ENCODE assay signal across 21 cellular contexts in the genomic region with DNA sequence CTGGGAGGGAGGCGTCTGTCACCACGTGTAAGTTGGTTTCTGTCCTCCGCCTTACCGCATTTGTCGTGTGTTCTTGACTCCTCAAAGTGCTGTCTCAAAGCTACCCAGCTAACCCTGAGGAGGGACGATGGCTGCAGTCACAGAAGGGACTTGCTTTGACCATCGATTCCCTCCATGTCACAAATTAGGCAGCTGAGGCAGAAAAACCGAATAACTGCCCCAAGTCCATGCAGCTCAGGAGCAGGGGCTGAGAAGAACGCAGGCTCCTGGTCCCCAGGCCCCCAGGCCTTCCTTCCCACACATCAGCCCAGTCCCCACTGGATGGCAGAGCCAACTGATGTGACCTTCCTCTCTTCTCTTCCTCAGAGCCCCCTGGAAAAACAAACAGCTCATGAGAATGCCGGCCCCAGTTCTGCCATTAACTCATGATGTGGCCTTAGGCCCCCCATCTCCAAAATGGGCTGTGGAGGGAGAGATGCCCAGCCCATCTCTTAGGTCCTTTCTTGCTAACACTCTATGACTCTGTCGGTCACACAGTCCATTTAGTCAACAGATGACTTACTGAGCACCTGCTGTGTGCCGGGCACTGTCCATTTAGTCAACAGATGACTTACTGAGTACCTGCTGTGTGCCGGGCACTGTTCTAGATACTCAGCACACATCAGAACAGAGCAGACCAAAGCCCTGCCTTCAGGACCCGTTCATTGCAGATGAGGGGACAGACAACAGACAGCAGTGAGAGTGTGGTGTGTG. TPM values are rescaled to one million over a fixed set of nuclear protein-coding genes. Genes with fewer than 3 reads are reported as not detected.
DNase-seq lines count a peak whose midpoint lies in the region; ATAC-seq, FAIRE-seq and TF ChIP-seq lines count a peak whose summit lies in the region.
"Had no signal": no experiment of that assay in that cellular context is flagged by ENCODE, and none has a peak within 500 bp of the region (broad histone marks: within the 10 kb centered on the region; RNA-seq: fewer than 3 reads in every experiment).

No MANE protein-coding gene starts in this region.

- H4K20me1 ChIP-seq in H9 (ENCODE audit: control insufficient read depth, insufficient read depth, insufficient read length) (no peaks in the 10 kb centered on the region), GM12878 (ENCODE audit: control insufficient read depth, insufficient read depth) (no peaks in the 10 kb centered on the region)

- peak overlapping the region in 1 of 8 donors; percentile 6 for H3K4me3 Mint-ChIP-seq in CD4-positive, alpha-beta memory T cell
- H3K4me3 Mint-ChIP-seq in H9, result no peak overlapping the region
- peak overlapping the region in 1 of 10 donors; percentile 36 for H3K4me3 Mint-ChIP-seq in naive thymus-derived CD4-positive, alpha-beta T cell
- H3K4me3 Mint-ChIP-seq: activated CD8-positive, alpha-beta T cell treated with anti-CD3 and anti-CD28 coated beads for 36 hours; GM23338; immature natural killer cell had no signal

- no peaks in the 10 kb centered on the region for H3K9me3 ChIP-seq in CD4-positive, alpha-beta memory T cell (ENCODE audit: control insufficient read depth in 1 of 2, low read length in 2 of 2)
- H3K9me3 ChIP-seq in H9 (ENCODE audit: control insufficient read depth, low read depth, low read length) (no peaks in the 10 kb centered on the region), GM12878 (replicated peaks; ENCODE audit: control insufficient read depth, insufficient read depth, low read length) (no peaks in the 10 kb centered on the region; the same call in 2 of the 3 replicates)
- H3K9me3 ChIP-seq in naive thymus-derived CD4-positive, alpha-beta T cell (ENCODE audit: control insufficient read depth in 2 of 3, low read length in 3 of 3), result no peaks in the 10 kb centered on the region
- H3K9me3 ChIP-seq: heart right ventricle, MG63, ovary, tibial nerve had no signal

- TF ChIP-seq RAD21 in GM12878 (IDR thresholded peaks at IDR 0.05; ENCODE audit: insufficient read depth, low read depth, low read length), result no peak

- H3T11ph ChIP-seq in H9 (ENCODE audit: low read length), result no peak overlapping the region

- H3K36me3 ChIP-seq in CD4-positive, alpha-beta memory T cell (ENCODE audit: insufficient read depth, low read length), result peaks cover 12% of the 10 kb centered on the region
- H3K36me3 ChIP-seq in GM12878 (ENCODE audit: control insufficient read depth in 2 of 2, insufficient read depth in 2 of 2, low read length in 1 of 2), result peaks cover 3 to 9% of the 10 kb centered on the region in 2 experiments; a peak in 2 of 4 replicates
- H3K36me3 ChIP-seq in naive thymus-derived CD4-positive, alpha-beta T cell (ENCODE audit: control insufficient read depth in 2 of 3, insufficient read depth in 3 of 3, low read length in 3 of 3), result peaks cover 11 to 20% (median 18%) of the 10 kb centered on the region in 3 experiments
- H3K36me3 ChIP-seq: ovary had no signal

- SMC1A ChIA-PET in GM12878 (lab: Charles Lee; ENCODE audit: uncharacterized antibody, unreplicated experiment), result no interaction called here

- no peak overlapping the region; the same call in 1 of the 2 replicates for H2BK15ac ChIP-seq in H9 (ENCODE audit: low read depth, low read length)

- peak; percentile 42; the same call in 1 of the 2 replicates for TF ChIP-seq POLR2A in GM12878 (IDR thresholded peaks at IDR 0.05; ENCODE audit: low read depth, low read length)

- H3K23ac ChIP-seq in H9 (ENCODE audit: insufficient read length, low read depth, low read length), result no peak overlapping the region

- H3K4me3 ChIP-seq in CD4-positive, alpha-beta memory T cell (ENCODE audit: low read length in 2 of 2), result no peak overlapping the region
- no peak overlapping the region for H3K4me3 ChIP-seq in GM12878
- no peak overlapping the region for H3K4me3 ChIP-seq in naive thymus-derived CD4-positive, alpha-beta T cell (ENCODE audit: low read length)
- H3K4me3 ChIP-seq: GM23338, heart right ventricle, MG63, ovary, tibial nerve had no signal

- H3K27ac ChIP-seq in CD4-positive, alpha-beta memory T cell (ENCODE audit: low read depth, low read length), result no peak overlapping the region
- H3K27ac ChIP-seq in H9 (ENCODE audit: insufficient read length, low read depth, low read length) (no peak overlapping the region), GM12878 (ENCODE audit: control insufficient read depth, insufficient read depth) (no peak overlapping the region)
- H3K27ac ChIP-seq in naive thymus-derived CD4-positive, alpha-beta T cell (ENCODE audit: low read depth, low read length), result no peak overlapping the region
- H3K27ac ChIP-seq: heart right ventricle, WERI-Rb-1 had no signal

- H3K4ac ChIP-seq in H9 (ENCODE audit: low read depth, low read length), result no peak overlapping the region

- H3K27ac Mint-ChIP-seq in CD4-positive, alpha-beta memory T cell, result peak overlapping the region in 6 of 7 donors; percentile 33 to 88 (median 67)
- no peak overlapping the region; a peak in 2 of 7 replicates for H3K27ac Mint-ChIP-seq in H9
- peak overlapping the region in 8 of 9 donors; percentile 57 to 89 (median 74) for H3K27ac Mint-ChIP-seq in naive thymus-derived CD4-positive, alpha-beta T cell
- H3K27ac Mint-ChIP-seq: GM23338 had no signal

- H2BK120ac ChIP-seq in H9 (ENCODE audit: low read depth, low read length, poor library complexity, severe bottlenecking), result no peak overlapping the region

- H3K4me2 ChIP-seq in H9 (ENCODE audit: insufficient read depth, insufficient read length, low read length), result no peak overlapping the region
- H3K4me2 ChIP-seq in GM12878 (ENCODE audit: control insufficient read depth, insufficient read depth), result no peak overlapping the region
- H3K4me2 ChIP-seq: GM23338 had no signal

- no peak for FAIRE-seq in GM12878 (lab: Jason Lieb, UNC)

- no peak overlapping the region for H2BK12ac ChIP-seq in H9 (ENCODE audit: insufficient read length, low read depth, low read length)

- DNase-seq in CD4-positive, alpha-beta memory T cell, result no peak
- DNase-seq in H9, result no peak
- no peak for DNase-seq in GM12878 (ENCODE audit: low read depth, low spot score)
- DNase-seq in naive thymus-derived CD4-positive, alpha-beta T cell, result no peak
- no peak for DNase-seq in NCI-H446 treated with DMSO at 0.1 percent for 48 hours (lab: John Stamatoyannopoulos, UW)
- no peak for DNase-seq in anterior cingulate cortex (lab: John Stamatoyannopoulos, UW)
- DNase-seq in SHP77 treated with DMSO at 0.1 percent for 48 hours (lab: John Stamatoyannopoulos, UW), result no peak
- DNase-seq: activated CD8-positive, alpha-beta T cell treated with anti-CD3 and anti-CD28 coated beads for 36 hours; activated effector memory CD4-positive, alpha-beta T cell treated with Interleukin-2 at 50 U/mL for 16 hours; cortex of kidney; heart right ventricle; immature natural killer cell; IMR-90; MG63; NCI-H774; OCI-M1; ovary; stimulated activated CD4-positive, alpha-beta T cell treated with anti-CD3 and anti-CD28 coated beads, Interleukin-15, amount 100 ng/mL, for 24 hours; WERI-Rb-1 had no signal

- no peaks in the 10 kb centered on the region for H3K23me2 ChIP-seq in H9 (ENCODE audit: insufficient read length, low read depth, low read length, poor library complexity, severe bottlenecking)

- no peak overlapping the region for H4K8ac ChIP-seq in H9 (replicated peaks; ENCODE audit: insufficient read length, low read depth, low read length)

- H3K56ac ChIP-seq in H9 (ENCODE audit: insufficient read length, low read depth, low read length), result peak overlapping the region; percentile 55

- H3K9me3 Mint-ChIP-seq in CD4-positive, alpha-beta memory T cell, result peaks cover 0 to 8% (median under 1%) of the 10 kb centered on the region in 8 donors
- no peaks in the 10 kb centered on the region for H3K9me3 Mint-ChIP-seq in H9
- H3K9me3 Mint-ChIP-seq in naive thymus-derived CD4-positive, alpha-beta T cell, result peaks cover 0 to 19% (median 7%) of the 10 kb centered on the region in 11 donors
- H3K9me3 Mint-ChIP-seq: activated CD8-positive, alpha-beta T cell treated with anti-CD3 and anti-CD28 coated beads for 36 hours; GM23338; immature natural killer cell had no signal

- peaks cover 18 to 33% (median 22%) of the 10 kb centered on the region in 4 donors for H3K4me1 Mint-ChIP-seq in CD4-positive, alpha-beta memory T cell
- H3K4me1 Mint-ChIP-seq in H9, result no peaks in the 10 kb centered on the region
- H3K4me1 Mint-ChIP-seq in naive thymus-derived CD4-positive, alpha-beta T cell, result peaks cover 0 to 33% (median 24%) of the 10 kb centered on the region in 7 donors
- H3K4me1 Mint-ChIP-seq: GM23338 had no signal

- H2BK20ac ChIP-seq in H9 (ENCODE audit: low read depth, low read length, poor library complexity, severe bottlenecking), result no peak overlapping the region

- no peaks in the 10 kb centered on the region for H3K79me1 ChIP-seq in H9 (ENCODE audit: insufficient read depth, low read depth, low read length, poor library complexity, severe bottlenecking)

- no peak overlapping the region for H2AFZ ChIP-seq in H9 (ENCODE audit: low read length)
- H2AFZ ChIP-seq in GM12878 (ENCODE audit: control insufficient read depth, low read depth, low read length), result no peak overlapping the region
- H2AFZ ChIP-seq: GM23338 had no signal

- TF ChIP-seq CTCF in H9 (conservative IDR thresholded peaks at IDR 0.05), result no peak
- no peak for TF ChIP-seq CTCF in GM12878 (IDR thresholded peaks at IDR 0.05 in 2 of 3, conservative IDR thresholded peaks at IDR 0.05 in 1 of 3; ENCODE audit: control insufficient read depth in 2 of 3, extremely low read depth in 1 of 3, insufficient read depth in 1 of 3, low read depth in 3 of 3, low read length in 3 of 3)

- TF ChIP-seq EP300 in GM12878 (IDR thresholded peaks at IDR 0.05; ENCODE audit: borderline replicate concordance in 1 of 2, control insufficient read depth in 1 of 2, low read depth in 2 of 2, low read length in 2 of 2), result no peak

- H3K4me1 ChIP-seq in CD4-positive, alpha-beta memory T cell (ENCODE audit: insufficient read depth, low read length), result no peaks in the 10 kb centered on the region
- H3K4me1 ChIP-seq in H9 (ENCODE audit: insufficient read depth, low read length) (no peaks in the 10 kb centered on the region), GM12878 (ENCODE audit: control insufficient read depth, insufficient read depth, low read length) (peaks cover 4% of the 10 kb centered on the region)
- H3K4me1 ChIP-seq in naive thymus-derived CD4-positive, alpha-beta T cell (ENCODE audit: control insufficient read depth in 2 of 2, insufficient read depth in 2 of 2, low read length in 2 of 2), result no peaks in the 10 kb centered on the region

- POLR2A ChIA-PET in CD4-positive, alpha-beta memory T cell (lab: Charles Lee; ENCODE audit: partially characterized antibody), result interaction anchor here (1.0 to 2.6 kb wide), 5 partner anchors 8 to 67 kb away, joined by 4 to 16 read pairs (median 6); a partner anchor contains a TSS
- POLR2A ChIA-PET in GM12878 (lab: Charles Lee), result no interaction called here
- POLR2A ChIA-PET in naive thymus-derived CD4-positive, alpha-beta T cell (lab: Charles Lee), result interaction anchor here (0.6 to 1.4 kb wide), 6 partner anchors 13 to 232 kb away, joined by 3 to 7 read pairs (median 3); a partner anchor contains a TSS

- peak overlapping the region; percentile 25; the same call in 1 of the 2 replicates for H3K14ac ChIP-seq in H9 (ENCODE audit: insufficient read depth, low read length)

- in situ Hi-C loops in GM12878 (cut with MboI), result no loop called here

- H3K9ac ChIP-seq in H9 (ENCODE audit: extremely low read depth, insufficient read length, low read length), result no peak overlapping the region
- no peak overlapping the region for H3K9ac ChIP-seq in GM12878 (ENCODE audit: control insufficient read depth, insufficient read depth, low read length)

- no peaks in the 10 kb centered on the region for H3K27me3 Mint-ChIP-seq in CD4-positive, alpha-beta memory T cell
- H3K27me3 Mint-ChIP-seq in H9 (ENCODE audit: low read depth), result no peaks in the 10 kb centered on the region
- H3K27me3 Mint-ChIP-seq in naive thymus-derived CD4-positive, alpha-beta T cell, result no peaks in the 10 kb centered on the region
- H3K27me3 Mint-ChIP-seq: activated CD8-positive, alpha-beta T cell treated with anti-CD3 and anti-CD28 coated beads for 36 hours had no signal

- H2BK5ac ChIP-seq in H9 (ENCODE audit: insufficient read length, low read length), result no peak overlapping the region

- intact Hi-C loops in CD4-positive, alpha-beta memory T cell (cut with micrococcal nuclease), result no loop called here
- intact Hi-C loops in GM12878 (cut with micrococcal nuclease; ENCODE audit: unreplicated experiment), result loop anchor here (10.0 kb wide), 1 partner anchor 62 kb away; a partner anchor contains a TSS
- intact Hi-C loops in naive thymus-derived CD4-positive, alpha-beta T cell (cut with micrococcal nuclease), result no loop called here

- no peaks in the 10 kb centered on the region for H3K79me2 ChIP-seq in H9 (ENCODE audit: insufficient read depth, low read length)
- no peaks in the 10 kb centered on the region for H3K79me2 ChIP-seq in GM12878 (ENCODE audit: control insufficient read depth, insufficient read depth, low read length)

- no peak for ATAC-seq in GM12878
- no peak for ATAC-seq in naive thymus-derived CD4-positive, alpha-beta T cell
- ATAC-seq: activated CD8-positive, alpha-beta T cell treated with anti-CD3 and anti-CD28 coated beads for 36 hours had no signal

- no TSS peak for BruUV-seq in GM12878 (replicated peaks; lab: Mats Ljungman, UMichigan)

- no peak overlapping the region for H3K18ac ChIP-seq in H9 (ENCODE audit: insufficient read length, low read depth, low read length)

- WGBS in H9 (ENCODE audit: extremely low coverage, insufficient read length, low lambda C conversion rate), result no CpG with 5 or more reads among the region's 14 CpGs
- WGBS in GM12878 (ENCODE audit: insufficient coverage, insufficient replicate concordance, low lambda C conversion rate, missing lambda C conversion rate), result 78% methylated on average over 14 of the region's 14 CpGs

- no peak overlapping the region for H2AK5ac ChIP-seq in H9 (ENCODE audit: insufficient read length, low read length)

- H4K91ac ChIP-seq in H9 (ENCODE audit: insufficient read length, low read depth, low read length), result no peak overlapping the region

- peaks cover 27 to 29% of the 10 kb centered on the region in 2 donors for H3K36me3 Mint-ChIP-seq in CD4-positive, alpha-beta memory T cell
- peaks cover 5 to 22% (median 19%) of the 10 kb centered on the region in 3 experiments; a peak in 6 of 7 replicates for H3K36me3 Mint-ChIP-seq in H9 (ENCODE audit: insufficient read depth in 1 of 3, low read depth in 3 of 3)
- H3K36me3 Mint-ChIP-seq in naive thymus-derived CD4-positive, alpha-beta T cell, result peaks cover 9 to 34% (median 25%) of the 10 kb centered on the region in 5 donors

- RAD21 ChIA-PET in GM12878 (lab: Charles Lee; ENCODE audit: unreplicated experiment), result no interaction called here

- peak overlapping the region; percentile 70 for H4K5ac ChIP-seq in H9 (ENCODE audit: insufficient read length, low read depth, low read length)

- CTCF ChIA-PET in CD4-positive, alpha-beta memory T cell (lab: Charles Lee; ENCODE audit: partially characterized antibody), result interaction anchor here (0.8 to 2.5 kb wide), 2 partner anchors 67 to 92 kb away, joined by 4 to 9 read pairs; a partner anchor contains a TSS
- CTCF ChIA-PET in GM12878 (lab: Yijun Ruan, JAX), result no interaction called here
- CTCF ChIA-PET in naive thymus-derived CD4-positive, alpha-beta T cell (lab: Charles Lee), result interaction anchor here (0.7 to 1.1 kb wide), 2 partner anchors 25 to 68 kb away, joined by 3 read pairs; no protein-coding TSS in a partner anchor

- no peaks in the 10 kb centered on the region for H3K27me3 ChIP-seq in CD4-positive, alpha-beta memory T cell (ENCODE audit: insufficient read depth, low read length)
- H3K27me3 ChIP-seq in H9 (ENCODE audit: insufficient read depth, low read length) (no peaks in the 10 kb centered on the region), GM12878 (replicated peaks in 1 of 2; ENCODE audit: control insufficient read depth in 2 of 2, insufficient read depth in 2 of 2, low read length in 1 of 2) (no peaks in the 10 kb centered on the region)
- H3K27me3 ChIP-seq in naive thymus-derived CD4-positive, alpha-beta T cell (ENCODE audit: control insufficient read depth in 2 of 2, insufficient read depth in 2 of 2, low read length in 2 of 2), result no peaks in the 10 kb centered on the region
- H3K27me3 ChIP-seq: heart right ventricle, MG63, ovary, tibial nerve had no signal

RNA-seq across cellular contexts. Expression of a gene that starts 19.6 kb away (rescaled TPM):
- 100 to 1,000 TPM; 204 to 227 TPM for total RNA-seq in CD4-positive, alpha-beta memory T cell
- polyA plus RNA-seq in CD4-positive, alpha-beta memory T cell, result 10 to 100 TPM; 44.6 to 56.6 TPM
- total RNA-seq in H9 (2021) (35.0 and 36.6 TPM in 2 replicates), GM12878 (2014; rRNA removed) (35.5 and 37.5 TPM in 2 replicates), GM12878 (2014; rRNA removed; fragmentation: Illumina TruSeq; extraction: Trizol) (52.0 and 56.3 TPM in 2 replicates), GM12878 (2021) (35.2 and 38.7 TPM in 2 replicates)
- total RNA-seq in GM12878 (2013; cell fraction: nucleolus; rRNA removed), result 339 and 407 TPM in 2 replicates
- polyA plus RNA-seq in GM12878 (2011; ENCODE audit: low read depth), result 67.1 TPM
- polyA plus RNA-seq in GM12878 (2011; rRNA removed) (63.6 and 66.4 TPM in 2 replicates), GM12878 (2014; fragmentation: Illumina TruSeq; extraction: Trizol) (69.1 and 85.4 TPM in 2 replicates), GM12878 (2014; fragmentation: Nextera tagmentation; extraction: Ambion mirVana) (10 to 100 TPM; 36.7 to 45.0 TPM), GM12878 (2014; rRNA removed) (66.8 and 68.2 TPM in 2 replicates), GM12878 (2016; fragmentation: Nextera tagmentation; extraction: Ambion mirVana) (10 to 100 TPM; 44.7 to 46.0 TPM)
- 46.3 and 47.5 TPM in 2 replicates for polyA plus RNA-seq in GM12878 (2011; cell fraction: cytosol; rRNA removed)
- polyA plus RNA-seq in GM12878 (2011; cell fraction: nucleus; rRNA removed), result 145 and 152 TPM in 2 replicates
- polyA plus RNA-seq in GM12878 (2012), result 45.2 and 50.8 TPM in 2 replicates
- polyA minus RNA-seq in GM12878 (2011; rRNA and poly(A)+ RNA removed), result 73.9 and 87.6 TPM in 2 replicates
- polyA minus RNA-seq in GM12878 (2011; cell fraction: cytosol; rRNA and poly(A)+ RNA removed), result 16.7 and 18.6 TPM in 2 replicates
- polyA minus RNA-seq in GM12878 (2011; cell fraction: nucleus; rRNA and poly(A)+ RNA removed), result 44.0 and 60.1 TPM in 2 replicates
- total RNA-seq in naive thymus-derived CD4-positive, alpha-beta T cell, result 100 to 1,000 TPM in 2 of 5 experiments, 10 to 100 TPM in 3; 45.3 to 214 (median 91.8) TPM
- 10 to 100 TPM; 73.1 to 82.3 TPM for polyA plus RNA-seq in naive thymus-derived CD4-positive, alpha-beta T cell

Comparison
In these comparisons a context has a peak if more than half of its experiments do, and no peak if none do; other contexts are left out.
1. H3K27ac Mint-ChIP-seq: peak in CD4-positive, alpha-beta memory T cell (6 of 7) and naive thymus-derived CD4-positive, alpha-beta T cell (8 of 9); none in H9 (0 of 3).